ENCODE assay signal across 11 cellular contexts in genomic region chrX:13082286-13083065, GRCh38. TPM values are rescaled to one million over a fixed set of nuclear protein-coding genes. Genes with fewer than 3 reads are reported as not detected.
DNase-seq lines count a peak whose midpoint lies in the region; ATAC-seq and TF ChIP-seq lines count a peak whose summit lies in the region.
"Had no signal": no experiment of that assay in that cellular context is flagged by ENCODE, and none has a peak within 500 bp of the region (broad histone marks: within the 10 kb centered on the region; RNA-seq: fewer than 3 reads in every experiment).

No MANE protein-coding gene starts in this region.

- no peaks in the 10 kb centered on the region for H3K27me3 Mint-ChIP-seq in stimulated activated naive CD8-positive, alpha-beta T cell treated with anti-CD3 and anti-CD28 coated beads, Interleukin-15, Interleukin-2, amounts not matched to agents 100 ng/mL and 50 ng/mL, for 24 hours
- H3K27me3 Mint-ChIP-seq in activated CD4-positive, alpha-beta memory T cell treated with anti-CD3 and anti-CD28 coated beads for 36 hours: no peaks in the 10 kb centered on the region

- intact Hi-C loops in activated CD4-positive, alpha-beta memory T cell treated with anti-CD3 and anti-CD28 coated beads for 36 hours (cut with micrococcal nuclease): no loop called here
- intact Hi-C loops in left lung (cut with DNase I) (no loop called here), upper lobe of right lung (cut with DNase I) (no loop called here)

- POLR2A ChIA-PET in activated CD4-positive, alpha-beta memory T cell treated with anti-CD3 and anti-CD28 coated beads for 36 hours (lab: Charles Lee): interaction anchor here (0.6 to 1.6 kb wide), 9 partner anchors 8 to 133 kb away, joined by 3 to 8 read pairs (median 5); partner anchors contain the start of gene TMSB4X

- H3K4me1 ChIP-seq in left lung (peaks cover 7 to 65% of the 10 kb centered on the region in 2 donors), upper lobe of right lung (peaks cover 20% of the 10 kb centered on the region)

- in situ Hi-C loops in GM13976 (cut with MboI; ENCODE audit: low sequenced_read_pairs, unreplicated experiment): loop anchor here (25.0 kb wide), 1 partner anchor 580 kb away; the partner anchor contains the start of gene TCEANC

- H3K9me3 ChIP-seq in left lung (no peaks in the 10 kb centered on the region), upper lobe of right lung (no peaks in the 10 kb centered on the region)
- H3K9me3 ChIP-seq: esophagus muscularis mucosa had no signal

- no peaks in the 10 kb centered on the region for H3K36me3 Mint-ChIP-seq in stimulated activated naive CD8-positive, alpha-beta T cell treated with anti-CD3 and anti-CD28 coated beads, Interleukin-15, Interleukin-2, amounts not matched to agents 100 ng/mL and 50 ng/mL, for 24 hours (ENCODE audit: low read depth)
- H3K36me3 Mint-ChIP-seq in activated CD4-positive, alpha-beta memory T cell treated with anti-CD3 and anti-CD28 coated beads for 36 hours: peaks cover 1% of the 10 kb centered on the region

- no peak for ATAC-seq in stimulated activated naive CD8-positive, alpha-beta T cell treated with anti-CD3 and anti-CD28 coated beads, Interleukin-15, Interleukin-2, amounts not matched to agents 100 U/mL and 50 U/mL, for 24 hours
- ATAC-seq in left lung (no peak), upper lobe of right lung (no peak), HG03460 (IDR thresholded peaks at IDR 0.05; ENCODE audit: unreplicated experiment) (no peak)

- CTCF ChIA-PET in activated CD4-positive, alpha-beta memory T cell treated with anti-CD3 and anti-CD28 coated beads for 36 hours (lab: Charles Lee): interaction anchor here (0.7 to 1.6 kb wide), 5 partner anchors 8 to 405 kb away, joined by 3 to 8 read pairs (median 4); no protein-coding TSS in a partner anchor

- H3K36me3 ChIP-seq in left lung: no peaks in the 10 kb centered on the region
- no peaks in the 10 kb centered on the region for H3K36me3 ChIP-seq in upper lobe of right lung
- H3K36me3 ChIP-seq: esophagus muscularis mucosa had no signal

- no peaks in the 10 kb centered on the region for H3K9me3 Mint-ChIP-seq in stimulated activated naive CD8-positive, alpha-beta T cell treated with anti-CD3 and anti-CD28 coated beads, Interleukin-15, Interleukin-2, amounts not matched to agents 100 ng/mL and 50 ng/mL, for 24 hours
- H3K9me3 Mint-ChIP-seq in activated CD4-positive, alpha-beta memory T cell treated with anti-CD3 and anti-CD28 coated beads for 36 hours: no peaks in the 10 kb centered on the region

- no peak overlapping the region for H3K4me3 ChIP-seq in left lung
- no peak overlapping the region for H3K4me3 ChIP-seq in upper lobe of right lung
- H3K4me3 ChIP-seq: esophagus muscularis mucosa had no signal

- H3K27me3 ChIP-seq in left lung: no peaks in the 10 kb centered on the region
- H3K27me3 ChIP-seq in upper lobe of right lung: no peaks in the 10 kb centered on the region
- H3K27me3 ChIP-seq: esophagus muscularis mucosa had no signal

- peaks cover 97% of the 10 kb centered on the region for H3K4me1 Mint-ChIP-seq in stimulated activated naive CD8-positive, alpha-beta T cell treated with anti-CD3 and anti-CD28 coated beads, Interleukin-15, Interleukin-2, amounts not matched to agents 100 ng/mL and 50 ng/mL, for 24 hours (ENCODE audit: low read depth)
- peaks cover 74% of the 10 kb centered on the region for H3K4me1 Mint-ChIP-seq in activated CD4-positive, alpha-beta memory T cell treated with anti-CD3 and anti-CD28 coated beads for 36 hours (ENCODE audit: low read depth)

- TF ChIP-seq CTCF in left lung (IDR thresholded peaks at IDR 0.05) (no peak), upper lobe of right lung (IDR thresholded peaks at IDR 0.05) (no peak), GM13976 (IDR thresholded peaks at IDR 0.05; ENCODE audit: borderline replicate concordance, control extremely low read depth, extremely low read depth, insufficient read depth, missing control alignments) (no peak)

- peak overlapping the region; percentile 93 for H3K27ac Mint-ChIP-seq in stimulated activated naive CD8-positive, alpha-beta T cell treated with anti-CD3 and anti-CD28 coated beads, Interleukin-15, Interleukin-2, amounts not matched to agents 100 ng/mL and 50 ng/mL, for 24 hours
- H3K27ac Mint-ChIP-seq in activated CD4-positive, alpha-beta memory T cell treated with anti-CD3 and anti-CD28 coated beads for 36 hours: peak overlapping the region; percentile 82

- H3K4me3 Mint-ChIP-seq in stimulated activated naive CD8-positive, alpha-beta T cell treated with anti-CD3 and anti-CD28 coated beads, Interleukin-15, Interleukin-2, amounts not matched to agents 100 ng/mL and 50 ng/mL, for 24 hours: peak overlapping the region; percentile 58
- H3K4me3 Mint-ChIP-seq in activated CD4-positive, alpha-beta memory T cell treated with anti-CD3 and anti-CD28 coated beads for 36 hours: peak overlapping the region; percentile 52

- peak overlapping the region; percentile 53 to 80 for H3K27ac ChIP-seq in left lung
- peak overlapping the region; percentile 63 for H3K27ac ChIP-seq in upper lobe of right lung

- no peak for DNase-seq in stimulated activated naive CD8-positive, alpha-beta T cell treated with anti-CD3 and anti-CD28 coated beads, Interleukin-15, Interleukin-2, amounts not matched to agents 100 U/mL and 50 U/mL, for 24 hours
- peak; percentile 38 for DNase-seq in activated CD4-positive, alpha-beta memory T cell treated with anti-CD3 and anti-CD28 coated beads for 36 hours
- DNase-seq in left lung (no peak), upper lobe of right lung (no peak), dedifferentiated amniotic fluid mesenchymal stem cell (ENCODE audit: extremely low spot score) (no peak), GM13976 (ENCODE audit: low spot score) (no peak)
- DNase-seq: NCI-H2029 treated with DMSO at 0.1 percent for 48 hours had no signal

RNA-seq across cellular contexts. Expression of gene FAM9C, which starts 38.1 kb away (rescaled TPM):
- total RNA-seq in activated CD4-positive, alpha-beta memory T cell treated with anti-CD3 and anti-CD28 coated beads for 36 hours: under 1 TPM in 1 of 2 experiments, not detected in 1; 0.05 TPM
- total RNA-seq in left lung: not detected
- not detected for total RNA-seq in upper lobe of right lung
- total RNA-seq: esophagus muscularis mucosa, pulmonary artery endothelial cell had no signal
